In genomic region chr21:43299441-43300277, GRCh38 we compare ENCODE assay signal across 1 cellular context.
TF ChIP-seq lines count a peak whose summit lies in the region.

No MANE protein-coding gene starts in this region.

TF ChIP-seq in HepG2, 621 proteins besides CTCF, POLR2A, EP300 and RAD21 (continued from another document and continues in another):
- TF ChIP-seq PAXIP1 (CRISPR knock-in tag; conservative IDR thresholded peaks at IDR 0.05) (peak; percentile 78), JUN (CRISPR knock-in tag; IDR thresholded peaks at IDR 0.05) (no peak), ZBTB3 (CRISPR knock-in tag; IDR thresholded peaks at IDR 0.05; ENCODE audit: borderline replicate concordance, low read depth) (0 out of 2 replicates have a peak, but pooled peaks have one; percentile 52), ZSCAN21 (CRISPR knock-in tag; IDR thresholded peaks at IDR 0.05; ENCODE audit: borderline replicate concordance) (no peak), SRY (CRISPR knock-in tag; IDR thresholded peaks at IDR 0.05) (no peak), SKI (IDR thresholded peaks at IDR 0.05; ENCODE audit: partially characterized antibody) (no peak), ZFP82 (CRISPR knock-in tag; IDR thresholded peaks at IDR 0.05; ENCODE audit: borderline replicate concordance) (no peak), RXRA (CRISPR knock-in tag; IDR thresholded peaks at IDR 0.05) (peak; percentile 72; the same call in 1 of the 2 replicates), E2F5 (CRISPR knock-in tag; conservative IDR thresholded peaks at IDR 0.05) (no peak), ATF3 (CRISPR knock-in tag; IDR thresholded peaks at IDR 0.05) (no peak), LCORL (IDR thresholded peaks at IDR 0.05) (no peak), LCORL (CRISPR knock-in tag; IDR thresholded peaks at IDR 0.05) (no peak; the same call in none of the 2 replicates), ZNF878 (CRISPR knock-in tag; IDR thresholded peaks at IDR 0.05) (no peak), THAP9 (CRISPR knock-in tag; IDR thresholded peaks at IDR 0.05; ENCODE audit: borderline replicate concordance) (no peak), TARDBP (CRISPR knock-in tag; IDR thresholded peaks at IDR 0.05) (peak; percentile 32; the same call in 1 of the 2 replicates), AHDC1 (CRISPR knock-in tag; IDR thresholded peaks at IDR 0.05; ENCODE audit: borderline replicate concordance) (peak; percentile 69; the same call in 1 of the 2 replicates), ZNF7 (CRISPR knock-in tag; IDR thresholded peaks at IDR 0.05) (no peak), LBX2 (CRISPR knock-in tag; IDR thresholded peaks at IDR 0.05; ENCODE audit: borderline replicate concordance) (0 out of 2 replicates have a peak, but pooled peaks have one; percentile 14), MBD4 (IDR thresholded peaks at IDR 0.05; ENCODE audit: borderline replicate concordance, low read length) (no peak), MIER3 (CRISPR knock-in tag; IDR thresholded peaks at IDR 0.05; ENCODE audit: borderline replicate concordance) (peak; percentile 37; the same call in 1 of the 2 replicates), ZNF615 (CRISPR knock-in tag; IDR thresholded peaks at IDR 0.05; ENCODE audit: borderline replicate concordance) (no peak), ZNF337 (CRISPR knock-in tag; IDR thresholded peaks at IDR 0.05; ENCODE audit: borderline replicate concordance, low read depth) (no peak), HOXA3 (CRISPR knock-in tag; IDR thresholded peaks at IDR 0.05) (no peak; the same call in 1 of the 2 replicates), MTA3 (CRISPR knock-in tag; IDR thresholded peaks at IDR 0.05) (no peak), ZBTB38 (CRISPR knock-in tag; IDR thresholded peaks at IDR 0.05) (no peak), FOXK2 (IDR thresholded peaks at IDR 0.05) (no peak), ZNF703 (CRISPR knock-in tag; IDR thresholded peaks at IDR 0.05; ENCODE audit: borderline replicate concordance) (no peak; the same call in 1 of the 2 replicates), ZNF674 (CRISPR knock-in tag; IDR thresholded peaks at IDR 0.05; ENCODE audit: low read depth) (no peak), UBTF (CRISPR knock-in tag; IDR thresholded peaks at IDR 0.05) (no peak; the same call in 1 of the 2 replicates), ZNF484 (CRISPR knock-in tag; IDR thresholded peaks at IDR 0.05; ENCODE audit: borderline replicate concordance, low read depth) (no peak), ZBTB7A (CRISPR knock-in tag; IDR thresholded peaks at IDR 0.05) (peak; percentile 76; the same call in 1 of the 2 replicates), ISX (CRISPR knock-in tag; conservative IDR thresholded peaks at IDR 0.05) (no peak), ZNF235 (CRISPR knock-in tag; IDR thresholded peaks at IDR 0.05; ENCODE audit: borderline replicate concordance) (no peak; the same call in 1 of the 2 replicates), ETV6 (CRISPR knock-in tag; conservative IDR thresholded peaks at IDR 0.05) (no peak), MXD4 (CRISPR knock-in tag; IDR thresholded peaks at IDR 0.05) (no peak), ZNF629 (CRISPR knock-in tag; conservative IDR thresholded peaks at IDR 0.05) (no peak), ZNF383 (CRISPR knock-in tag; IDR thresholded peaks at IDR 0.05; ENCODE audit: borderline replicate concordance) (no peak), HMG20B (CRISPR knock-in tag; conservative IDR thresholded peaks at IDR 0.05) (no peak), KLF6 (CRISPR knock-in tag; IDR thresholded peaks at IDR 0.05) (0 out of 2 replicates have a peak, but pooled peaks have one; percentile 52), ZNF841 (CRISPR knock-in tag; IDR thresholded peaks at IDR 0.05; ENCODE audit: borderline replicate concordance) (no peak), ZNF3 (CRISPR knock-in tag; IDR thresholded peaks at IDR 0.05) (no peak), YEATS2 (CRISPR knock-in tag; IDR thresholded peaks at IDR 0.05; ENCODE audit: borderline replicate concordance) (no peak; the same call in 1 of the 2 replicates), ETS1 (CRISPR knock-in tag; IDR thresholded peaks at IDR 0.05) (no peak), PLSCR1 (CRISPR knock-in tag; IDR thresholded peaks at IDR 0.05; ENCODE audit: borderline replicate concordance) (no peak), ZNF704 (CRISPR knock-in tag; IDR thresholded peaks at IDR 0.05; ENCODE audit: borderline replicate concordance) (no peak), ISL2 (CRISPR knock-in tag; IDR thresholded peaks at IDR 0.05) (peak; percentile 86), NFYC (CRISPR knock-in tag; IDR thresholded peaks at IDR 0.05) (no peak), ZNF549 (CRISPR knock-in tag; IDR thresholded peaks at IDR 0.05) (no peak)
